Comparison of ENCODE assay signal across 8 cellular contexts in the genomic region with DNA sequence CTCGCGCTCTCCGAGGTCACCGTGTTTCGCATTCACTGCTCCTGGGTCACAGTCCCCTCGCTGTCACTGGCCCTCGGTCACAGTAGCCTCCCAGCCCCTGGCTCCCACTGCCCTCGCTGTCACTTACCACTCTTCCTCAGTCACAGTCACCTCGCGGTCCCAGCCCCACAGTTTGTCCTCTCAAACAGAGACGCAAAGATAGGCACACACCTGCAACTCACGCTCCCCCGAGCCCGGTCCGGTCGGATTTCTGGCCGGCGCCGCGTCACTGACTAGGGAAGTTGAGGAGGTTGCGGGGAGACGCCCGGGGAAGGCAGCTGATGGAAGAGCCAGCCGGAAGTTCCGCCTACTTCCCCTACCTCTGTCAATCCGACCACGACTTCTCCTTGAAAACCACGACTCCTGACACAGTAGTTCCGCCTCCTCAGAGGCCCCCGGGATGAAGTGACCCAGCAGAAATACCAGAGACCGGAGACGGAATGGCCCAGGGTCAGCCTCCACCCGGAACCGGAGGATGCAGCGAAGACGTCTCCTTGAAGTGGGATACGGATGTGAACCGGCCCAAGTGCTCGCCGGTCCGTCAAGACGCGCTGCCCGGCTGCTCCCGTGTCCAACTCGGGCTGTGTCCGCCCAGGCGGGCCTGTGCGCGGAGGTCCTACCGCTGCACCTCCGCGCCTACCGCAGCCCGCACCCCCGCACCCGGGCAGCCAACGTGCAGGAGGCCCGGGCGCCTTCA. TPM values are rescaled to one million over a fixed set of nuclear protein-coding genes. Genes with fewer than 3 reads are reported as not detected.
DNase-seq lines count a peak whose midpoint lies in the region; FAIRE-seq and TF ChIP-seq lines count a peak whose summit lies in the region.

A gene (minus strand): TSS at position 322 of the 736 bp plus-strand sequence. CDS start 17,195 bp downstream, outside the sequence.

- peak; percentile 92 for FAIRE-seq in G401.6 (lab: Jason Lieb, UNC)

- H3K27me3 ChIP-seq in neutrophil, result no peaks in the 10 kb centered on the region

- TF ChIP-seq CTCF in neutrophil (IDR thresholded peaks at IDR 0.05), result no peak
- no peak for TF ChIP-seq CTCF in subcutaneous adipose tissue (IDR thresholded peaks at IDR 0.05; ENCODE audit: low read depth)

- H3K36me3 ChIP-seq in SK-N-MC (ENCODE audit: insufficient read depth, low read length) (no peaks in the 10 kb centered on the region), neutrophil (no peaks in the 10 kb centered on the region)

- H3K4me3 ChIP-seq in SK-N-MC, result peak within 1 kb of the TSS; percentile 99
- H3K4me3 ChIP-seq in neutrophil (ENCODE audit: low read depth in 1 of 2, low read length in 1 of 2), result peak within 1 kb of the TSS; percentile 90 to 98

- CTCF ChIA-PET in HEK293T (lab: Yijun Ruan, JAX), result no interaction called here

- peak within 1 kb of the TSS; percentile 81 for H3K27ac ChIP-seq in SK-N-MC
- peak within 1 kb of the TSS; percentile 97 for H3K27ac ChIP-seq in neutrophil

- peak within 1 kb of the TSS; percentile 93 for H3K9ac ChIP-seq in SK-N-MC (ENCODE audit: insufficient read length)

- DNase-seq in HEK293T (ENCODE audit: extremely low spot score), result peak; percentile 84
- peak; percentile 85 for DNase-seq in NAMALWA (ENCODE audit: low spot score)
- peak; percentile 70 for DNase-seq in SK-N-MC (ENCODE audit: low read depth, low spot score)
- peak; percentile 72 for DNase-seq in activated naive CD4-positive, alpha-beta T cell treated with anti-CD3 and anti-CD28 coated beads, Interleukin-2, amount 50 U/mL, for 16 hours
- peak; percentile 86 for DNase-seq in germinal center (ENCODE audit: low spot score)

- no peaks in the 10 kb centered on the region for H3K9me3 ChIP-seq in SK-N-MC (ENCODE audit: low read depth, low read length)
- H3K9me3 ChIP-seq in neutrophil, result no peaks in the 10 kb centered on the region

- peaks cover 34 to 43% of the 10 kb centered on the region in 2 experiments for H3K4me1 ChIP-seq in neutrophil (ENCODE audit: control insufficient read depth in 1 of 2, insufficient read depth in 1 of 2, low read depth in 1 of 2, low read length in 1 of 2)

- POLR2A ChIA-PET in HEK293T (lab: Yijun Ruan, JAX), result interaction anchor here (1.0 kb wide), 2 partner anchors 30 to 145 kb away, joined by 3 read pairs; a partner anchor contains a TSS

TF ChIP-seq in HEK293T, 16 proteins besides CTCF, POLR2A, EP300 and RAD21:
- TF ChIP-seq ELF4 (IDR thresholded peaks at IDR 0.05) (peak; percentile 40; the same call in 1 of the 2 replicates), L3MBTL2 (conservative IDR thresholded peaks at IDR 0.05) (peak; percentile 59), FOXM1 (IDR thresholded peaks at IDR 0.05; ENCODE audit: borderline replicate concordance) (no peak), NFRKB (IDR thresholded peaks at IDR 0.05) (no peak)
- TF ChIP-seq, protein P1, sequence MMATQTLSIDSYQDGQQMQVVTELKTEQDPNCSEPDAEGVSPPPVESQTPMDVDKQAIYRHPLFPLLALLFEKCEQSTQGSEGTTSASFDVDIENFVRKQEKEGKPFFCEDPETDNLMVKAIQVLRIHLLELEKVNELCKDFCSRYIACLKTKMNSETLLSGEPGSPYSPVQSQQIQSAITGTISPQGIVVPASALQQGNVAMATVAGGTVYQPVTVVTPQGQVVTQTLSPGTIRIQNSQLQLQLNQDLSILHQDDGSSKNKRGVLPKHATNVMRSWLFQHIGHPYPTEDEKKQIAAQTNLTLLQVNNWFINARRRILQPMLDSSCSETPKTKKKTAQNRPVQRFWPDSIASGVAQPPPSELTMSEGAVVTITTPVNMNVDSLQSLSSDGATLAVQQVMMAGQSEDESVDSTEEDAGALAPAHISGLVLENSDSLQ (IDR thresholded peaks at IDR 0.05), result peak; percentile 93

RNA-seq across cellular contexts. Expression of the gene that starts here (rescaled TPM):
- 100 to 1,000 TPM; 108 to 153 (median 123) TPM for total RNA-seq in subcutaneous adipose tissue

Comparison
In these comparisons a context has a peak if more than half of its experiments do, and no peak if none do; other contexts are left out.
1. Peak in every context shown above with its lines: DNase-seq, H3K4me3 ChIP-seq and H3K27ac ChIP-seq.